In the genomic region with DNA sequence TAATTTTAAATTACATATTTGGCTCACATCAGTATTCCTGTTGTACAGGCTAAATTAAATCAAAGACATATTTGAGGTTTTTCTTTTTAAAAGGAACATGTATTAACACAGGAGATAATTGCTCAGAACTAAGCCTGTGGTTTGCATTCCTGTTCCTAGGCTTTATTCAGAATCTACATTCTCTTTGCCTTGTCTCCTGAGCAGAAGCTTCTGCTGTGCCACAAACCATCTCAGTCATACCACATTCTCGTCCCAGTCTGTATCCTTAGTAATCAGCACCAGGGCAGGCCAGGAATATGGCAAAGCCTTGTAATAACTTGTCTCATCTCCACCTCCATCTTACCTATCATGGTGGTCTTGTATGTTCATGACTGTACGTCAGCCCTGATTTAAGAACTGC, we compare ENCODE assay signal across 28 cellular contexts.
"Had no signal": no experiment of that assay in that cellular context is flagged by ENCODE, and none has a peak within 500 bp of the region (broad histone marks: within the 10 kb centered on the region; RNA-seq: fewer than 3 reads in every experiment).

No MANE protein-coding gene starts in this region.

- H3K4me2 ChIP-seq: neural progenitor cell had no signal

- DNase-seq: activated CD4-positive, alpha-beta T cell treated with anti-CD3 and anti-CD28 coated beads for 36 hours; activated CD4-positive, CD25-positive, alpha-beta regulatory T cell; activated CD8-positive, alpha-beta memory T cell treated with anti-CD3 and anti-CD28 coated beads, Interleukin-2, amount 10 ng/mL, durations not matched to agents 7 days and 5 days; activated CD8-positive, alpha-beta T cell treated with anti-CD3 and anti-CD28 coated beads, Interleukin-2, amount 10 ng/mL, durations not matched to agents 7 days and 5 days; activated naive CD8-positive, alpha-beta T cell treated with anti-CD3 and anti-CD28 coated beads, Interleukin-2, amount 50 U/mL, for 24 hours; activated T-cell treated with anti-CD3 and anti-CD28 coated beads, Interleukin-2, amount 50 U/mL, for 48 hours; endodermal cell; kidney; left colon; mammary epithelial cell; natural killer cell; occipital lobe; psoas muscle; spleen; stimulated activated naive CD4-positive, alpha-beta T cell treated with Interleukin-2 at 50 U/mL for 16 hours; T-cell had no signal

- H3K4me1 ChIP-seq: neural progenitor cell, parathyroid adenoma, psoas muscle, right atrium auricular region, tibial nerve had no signal

- H3K9me3 ChIP-seq: psoas muscle, right atrium auricular region, spleen, tibial nerve had no signal

- H3K36me3 ChIP-seq: cardiac muscle cell, neural progenitor cell, right atrium auricular region, tibial nerve had no signal

- H3K36me3 Mint-ChIP-seq: activated CD8-positive, alpha-beta memory T cell treated with anti-CD3 and anti-CD28 coated beads, Interleukin-2, amount 10 ng/mL, durations not matched to agents 7 days and 5 days; activated naive CD4-positive, alpha-beta T cell treated with anti-CD3 and anti-CD28 coated beads, Interleukin-2, amount 50 U/mL, for 24 hours; brain; mesothelial cell of epicardium; natural killer cell; neural progenitor cell; T-cell had no signal

- H3K27ac ChIP-seq: cardiac muscle cell, neural progenitor cell, parathyroid adenoma, psoas muscle, right atrium auricular region, spleen, tibial nerve had no signal

- H3K27me3 Mint-ChIP-seq: activated CD4-positive, alpha-beta T cell treated with anti-CD3 and anti-CD28 coated beads for 36 hours; activated CD8-positive, alpha-beta memory T cell treated with anti-CD3 and anti-CD28 coated beads, Interleukin-2, amount 10 ng/mL, durations not matched to agents 7 days and 5 days; activated naive CD4-positive, alpha-beta T cell treated with anti-CD3 and anti-CD28 coated beads, Interleukin-2, amount 50 U/mL, for 24 hours; activated naive CD8-positive, alpha-beta T cell treated with anti-CD3 and anti-CD28 coated beads, Interleukin-2, amount 50 U/mL, for 24 hours; dendritic cell treated with granulocyte-macrophage colony-stimulating factor and Interleukin-4, amounts not matched to agents 40 ng/mL and 50 ng/mL, for 4 days; T-cell had no signal

- H2AFZ ChIP-seq: neural progenitor cell, parathyroid adenoma had no signal

- H3K27me3 ChIP-seq: cardiac muscle cell, neural progenitor cell, right atrium auricular region, spleen, tibial nerve had no signal

- H3K9me3 Mint-ChIP-seq: activated naive CD4-positive, alpha-beta T cell treated with anti-CD3 and anti-CD28 coated beads, Interleukin-2, amount 50 U/mL, for 24 hours; activated naive CD8-positive, alpha-beta T cell treated with anti-CD3 and anti-CD28 coated beads, Interleukin-2, amount 50 U/mL, for 24 hours; activated T-helper 2 cell treated with anti-CD3 and anti-CD28 coated beads, Interferon-gamma antibody, Interleukin-2, Interleukin-4, amounts not matched to agents 10 μg/mL and 5 μg/mL and 100 μg/mL, durations not matched to agents 14 hours and 24 hours and 36 hours; endodermal cell; mesothelial cell of epicardium; neural progenitor cell; T-helper 2 cell treated with Interferon-gamma antibody and Interleukin-4, amounts not matched to agents 5 μg/mL and 100 μg/mL, for 36 hours had no signal

- ATAC-seq: activated CD4-positive, alpha-beta T cell treated with anti-CD3 and anti-CD28 coated beads for 36 hours; activated CD8-positive, alpha-beta memory T cell treated with anti-CD3 and anti-CD28 coated beads, Interleukin-2, amount 10 ng/mL, durations not matched to agents 7 days and 5 days; activated CD8-positive, alpha-beta T cell treated with anti-CD3 and anti-CD28 coated beads, Interleukin-2, amount 10 ng/mL, durations not matched to agents 7 days and 5 days; activated naive CD8-positive, alpha-beta T cell treated with anti-CD3 and anti-CD28 coated beads, Interleukin-2, amount 50 U/mL, for 24 hours; esophagus mucosa; left colon; natural killer cell; psoas muscle; T-cell had no signal

- H3K9ac ChIP-seq: neural progenitor cell, parathyroid adenoma had no signal

- H3K4me3 Mint-ChIP-seq: activated CD4-positive, alpha-beta T cell treated with anti-CD3 and anti-CD28 coated beads for 36 hours; activated CD8-positive, alpha-beta memory T cell treated with anti-CD3 and anti-CD28 coated beads, Interleukin-2, amount 10 ng/mL, durations not matched to agents 7 days and 5 days; activated CD8-positive, alpha-beta T cell treated with anti-CD3 and anti-CD28 coated beads, Interleukin-2, amount 10 ng/mL, durations not matched to agents 7 days and 5 days; activated naive CD4-positive, alpha-beta T cell treated with anti-CD3 and anti-CD28 coated beads, Interleukin-2, amount 50 U/mL, for 24 hours; activated naive CD8-positive, alpha-beta T cell treated with anti-CD3 and anti-CD28 coated beads, Interleukin-2, amount 50 U/mL, for 24 hours; brain; dendritic cell treated with granulocyte-macrophage colony-stimulating factor and Interleukin-4, amounts not matched to agents 40 ng/mL and 50 ng/mL, for 4 days; endodermal cell; mesothelial cell of epicardium; natural killer cell; neural progenitor cell; T-cell; T-helper 2 cell treated with Interferon-gamma antibody and Interleukin-4, amounts not matched to agents 5 μg/mL and 100 μg/mL, for 36 hours had no signal

- H3K4me3 ChIP-seq: cardiac muscle cell, neural progenitor cell, psoas muscle, right atrium auricular region, spleen, tibial nerve had no signal

- H3K4me1 Mint-ChIP-seq: activated CD4-positive, alpha-beta T cell treated with anti-CD3 and anti-CD28 coated beads for 36 hours; activated CD8-positive, alpha-beta memory T cell treated with anti-CD3 and anti-CD28 coated beads, Interleukin-2, amount 10 ng/mL, durations not matched to agents 7 days and 5 days; activated naive CD4-positive, alpha-beta T cell treated with anti-CD3 and anti-CD28 coated beads, Interleukin-2, amount 50 U/mL, for 24 hours; activated naive CD8-positive, alpha-beta T cell treated with anti-CD3 and anti-CD28 coated beads, Interleukin-2, amount 50 U/mL, for 24 hours; mesothelial cell of epicardium; natural killer cell; neural progenitor cell; T-cell had no signal

- H3K27ac Mint-ChIP-seq: activated CD4-positive, alpha-beta T cell treated with anti-CD3 and anti-CD28 coated beads for 36 hours; activated CD8-positive, alpha-beta memory T cell treated with anti-CD3 and anti-CD28 coated beads, Interleukin-2, amount 10 ng/mL, durations not matched to agents 7 days and 5 days; activated CD8-positive, alpha-beta T cell treated with anti-CD3 and anti-CD28 coated beads, Interleukin-2, amount 10 ng/mL, durations not matched to agents 7 days and 5 days; activated naive CD4-positive, alpha-beta T cell treated with anti-CD3 and anti-CD28 coated beads, Interleukin-2, amount 50 U/mL, for 24 hours; activated naive CD8-positive, alpha-beta T cell treated with anti-CD3 and anti-CD28 coated beads, Interleukin-2, amount 50 U/mL, for 24 hours; activated T-helper 2 cell treated with anti-CD3 and anti-CD28 coated beads, Interferon-gamma antibody, Interleukin-2, Interleukin-4, amounts not matched to agents 10 μg/mL and 5 μg/mL and 100 μg/mL, durations not matched to agents 14 hours and 24 hours and 36 hours; brain; dendritic cell treated with granulocyte-macrophage colony-stimulating factor and Interleukin-4, amounts not matched to agents 40 ng/mL and 50 ng/mL, for 4 days; endodermal cell; mesothelial cell of epicardium; natural killer cell; neural progenitor cell; T-cell; T-helper 2 cell treated with Interferon-gamma antibody and Interleukin-4, amounts not matched to agents 5 μg/mL and 100 μg/mL, for 36 hours had no signal

- H3K79me2 ChIP-seq: parathyroid adenoma had no signal
